1 cellular context compared by ENCODE assay signal in the genomic region with DNA sequence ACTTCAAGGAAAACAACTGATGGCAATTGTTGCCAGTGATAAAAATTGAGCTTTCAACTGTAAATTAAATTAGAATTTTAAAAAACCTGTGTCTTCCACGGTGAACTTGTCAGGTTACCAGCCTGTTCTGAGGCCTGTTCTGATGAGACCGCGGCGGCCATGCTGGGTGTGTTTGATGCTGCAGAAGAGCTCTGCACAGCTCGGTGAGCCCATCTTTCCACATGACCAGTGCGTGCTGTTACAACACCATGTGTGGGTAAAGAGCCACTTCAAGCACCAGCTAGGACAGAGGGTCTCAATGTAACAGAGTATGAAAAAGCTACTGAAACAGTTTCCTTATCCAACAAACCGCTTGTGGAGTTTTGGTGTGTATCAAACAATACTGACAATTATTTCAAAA.
TF ChIP-seq lines count a peak whose summit lies in the region.

No MANE protein-coding gene starts in this region.

TF ChIP-seq in endothelial cell of umbilical vein, 7 proteins besides CTCF, POLR2A, EP300 and RAD21:
- no peak for TF ChIP-seq JUN (IDR thresholded peaks at IDR 0.05; ENCODE audit: borderline replicate concordance, insufficient read depth, insufficient read length, low read depth)
